In the genomic region with DNA sequence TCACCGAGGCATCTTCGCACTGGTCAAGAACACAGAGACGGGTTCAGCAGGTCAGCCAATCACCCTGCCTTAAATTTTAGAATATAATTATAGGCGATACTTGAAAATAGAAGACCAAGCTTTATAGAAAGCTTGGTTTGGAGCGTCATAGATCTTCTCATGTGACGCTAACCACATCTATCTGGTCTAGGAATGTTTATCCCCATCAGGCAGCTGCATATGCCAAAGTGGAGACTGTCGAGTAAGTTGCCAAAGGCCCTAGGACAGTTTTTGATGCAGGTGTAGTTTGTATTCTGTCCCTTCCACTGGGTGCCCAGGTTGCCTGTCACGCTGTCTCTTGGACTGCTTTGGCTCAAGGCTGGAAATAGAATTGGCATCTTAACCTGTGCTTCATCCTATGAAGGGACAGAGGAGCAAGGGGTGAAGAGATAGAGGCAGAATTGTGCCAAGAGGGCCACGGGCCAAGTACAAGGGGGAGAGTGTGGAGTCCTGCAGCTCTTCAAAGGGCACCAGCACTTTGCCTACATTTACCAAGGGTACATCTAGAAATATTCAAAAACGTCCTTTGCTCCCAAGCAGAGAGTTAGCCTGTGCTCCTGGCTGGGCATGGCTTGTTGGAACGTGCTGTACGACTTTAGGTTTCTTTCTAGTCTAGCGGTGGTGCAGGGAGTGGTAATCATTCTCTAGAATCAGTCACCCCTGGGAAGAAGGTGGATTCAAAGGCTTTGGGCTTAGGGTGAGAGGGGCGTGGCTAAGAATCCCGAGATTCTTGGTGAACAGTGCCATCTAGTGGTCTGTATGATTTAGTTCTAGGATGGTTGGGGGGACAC, we compare ENCODE assay signal across 8 cellular contexts. TPM values are rescaled to one million over a fixed set of nuclear protein-coding genes. Genes with fewer than 3 reads are reported as not detected.
DNase-seq lines count a peak whose midpoint lies in the region; ATAC-seq, FAIRE-seq and TF ChIP-seq lines count a peak whose summit lies in the region.

No MANE protein-coding gene starts in this region.

- H3K9ac ChIP-seq in Loucy (ENCODE audit: low read depth, low read length, poor library complexity, severe bottlenecking) = peak overlapping the region; percentile 50

- peak overlapping the region; percentile 47 for H3K4me2 ChIP-seq in Loucy (ENCODE audit: low read depth, low read length, poor library complexity, severe bottlenecking)
- H3K4me2 ChIP-seq in osteoblast (ENCODE audit: insufficient read depth, low read length) = peak overlapping the region; percentile 20

- no peaks in the 10 kb centered on the region for H3K36me3 ChIP-seq in Loucy (ENCODE audit: insufficient read depth, low read length)
- H3K36me3 ChIP-seq in osteoblast (ENCODE audit: insufficient read depth, low read length) = no peaks in the 10 kb centered on the region

- peak; percentile 31 for ATAC-seq in GM21619 (IDR thresholded peaks at IDR 0.05; ENCODE audit: unreplicated experiment)

- TF ChIP-seq CTCF in Loucy (conservative IDR thresholded peaks at IDR 0.05; ENCODE audit: low read length) (peak; percentile 72), fibroblast of villous mesenchyme (IDR thresholded peaks at IDR 0.05; ENCODE audit: insufficient read depth, low read depth, low read length) (peak; percentile 71), osteoblast (IDR thresholded peaks at IDR 0.05; ENCODE audit: extremely low read depth, low read depth, low read length) (peak; percentile 69)

- H3K79me2 ChIP-seq in Loucy (ENCODE audit: insufficient read depth, low read length) = no peaks in the 10 kb centered on the region
- no peaks in the 10 kb centered on the region for H3K79me2 ChIP-seq in osteoblast (ENCODE audit: insufficient read depth, low read length)

- no peaks in the 10 kb centered on the region for H3F3A ChIP-seq in Loucy (ENCODE audit: low read depth)

- no peak overlapping the region for H3K27ac ChIP-seq in osteoblast (ENCODE audit: low read depth, low read length)

- H2AFZ ChIP-seq in Loucy (ENCODE audit: low read length) (peak overlapping the region; percentile 40), osteoblast (ENCODE audit: low read length) (peak overlapping the region; percentile 71)

- no peaks in the 10 kb centered on the region for H3K9me3 ChIP-seq in Loucy (ENCODE audit: insufficient read depth, low read depth, low read length)
- H3K9me3 ChIP-seq in osteoblast (ENCODE audit: low read depth, low read length) = no peaks in the 10 kb centered on the region

- H3K27me3 ChIP-seq in Loucy (ENCODE audit: insufficient read depth, low read length, poor library complexity, severe bottlenecking) (no peaks in the 10 kb centered on the region), osteoblast (ENCODE audit: insufficient read depth, low read length) (peaks cover 11% of the 10 kb centered on the region)

- H3K4me1 ChIP-seq in Loucy (ENCODE audit: insufficient read depth, low read length, poor library complexity, severe bottlenecking) (peaks cover 37% of the 10 kb centered on the region), osteoblast (ENCODE audit: insufficient read depth, low read length) (peaks cover 6% of the 10 kb centered on the region)

- H3K4me3 ChIP-seq in Loucy (ENCODE audit: low read length, poor library complexity, severe bottlenecking) = no peak overlapping the region
- no peak overlapping the region for H3K4me3 ChIP-seq in fibroblast of villous mesenchyme (ENCODE audit: low read depth, low read length)
- no peak overlapping the region for H3K4me3 ChIP-seq in osteoblast (ENCODE audit: insufficient read depth, low read length)

- H3K9me2 ChIP-seq in Loucy (replicated peaks; ENCODE audit: low read depth, low read length) = no peaks in the 10 kb centered on the region

- no peak for FAIRE-seq in urothelium cell line (lab: Jason Lieb, UNC)

- DNase-seq in DMS53 treated with DMSO at 0.1 percent for 48 hours (lab: John Stamatoyannopoulos, UW; ENCODE audit: unreplicated experiment) (peak; percentile 83), RKO (ENCODE audit: low spot score) (peak; percentile 88), fibroblast of villous mesenchyme (ENCODE audit: low read depth) (peak; percentile 89), osteoblast (ENCODE audit: insufficient read length, low spot score, missing footprints) (peak; percentile 82), urothelium cell line (ENCODE audit: low spot score) (peak; percentile 79)
- peak; percentile 26 to 49 for DNase-seq in activated T-helper 1 cell treated with anti-CD3 and anti-CD28 coated beads, Interleukin-2, amount 50 U/mL, for 16 hours (ENCODE audit: low read depth in 1 of 2, low spot score in 1 of 2)

- H4K20me1 ChIP-seq in Loucy (ENCODE audit: insufficient read depth, low read length, poor library complexity, severe bottlenecking) (no peaks in the 10 kb centered on the region), osteoblast (ENCODE audit: insufficient read depth, low read length) (no peaks in the 10 kb centered on the region)

RNA-seq across cellular contexts. Expression of a gene that starts 5.3 kb away (rescaled TPM):
- 80.7 and 109 TPM in 2 replicates for total RNA-seq in fibroblast of villous mesenchyme
- 190 and 220 TPM in 2 replicates for total RNA-seq in osteoblast

RNA-seq across cellular contexts. Expression of a gene that starts 49.6 kb away (rescaled TPM):
- total RNA-seq in fibroblast of villous mesenchyme = 210 and 260 TPM in 2 replicates
- total RNA-seq in osteoblast = 234 and 259 TPM in 2 replicates

Comparison
In these comparisons a context has a peak if more than half of its experiments do, and no peak if none do; other contexts are left out.
1. DNase-seq: peak in every context shown above with its lines; median percentile 89 in fibroblast of villous mesenchyme; 88 in RKO; 83 in DMS53 treated with DMSO at 0.1 percent for 48 hours; 82 in osteoblast; 79 in urothelium cell line; 38 in activated T-helper 1 cell treated with anti-CD3 and anti-CD28 coated beads, Interleukin-2, amount 50 U/mL, for 16 hours.